Comparison of ENCODE assay signal across 12 cellular contexts in the genomic region with DNA sequence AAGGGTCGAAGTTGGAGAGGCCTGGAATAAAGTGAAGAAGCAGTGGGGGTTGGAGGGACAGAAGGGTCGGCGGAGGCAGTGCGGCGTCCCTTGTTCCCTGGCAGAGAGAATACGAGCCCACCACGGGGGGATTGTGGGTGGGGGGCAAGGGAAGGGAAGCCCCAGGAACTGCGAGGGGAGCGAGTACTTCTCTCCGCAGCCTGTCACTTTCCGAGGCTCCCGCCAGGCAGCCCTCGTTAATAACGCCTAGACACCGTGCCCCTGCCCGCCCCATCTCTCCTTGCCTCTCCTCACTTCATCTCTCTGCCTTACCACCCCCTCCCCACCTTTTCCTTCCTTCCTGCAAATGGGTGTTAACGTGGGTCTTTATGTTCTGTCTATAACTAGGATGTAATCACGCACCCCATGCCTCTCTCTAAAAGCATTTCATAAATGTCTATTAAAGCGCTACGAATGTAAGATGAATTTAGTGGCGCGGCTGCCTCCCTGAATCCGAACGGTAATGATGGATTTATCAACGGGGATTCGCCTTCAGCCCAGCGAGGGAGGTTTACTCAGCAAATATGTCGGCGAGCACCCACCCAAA. TPM values are rescaled to one million over a fixed set of nuclear protein-coding genes. Genes with fewer than 3 reads are reported as not detected.
DNase-seq lines count a peak whose midpoint lies in the region; ATAC-seq and TF ChIP-seq lines count a peak whose summit lies in the region.
"Had no signal": no experiment of that assay in that cellular context is flagged by ENCODE, and none has a peak within 500 bp of the region (broad histone marks: within the 10 kb centered on the region; RNA-seq: fewer than 3 reads in every experiment).

No MANE protein-coding gene starts in this region.

- ATAC-seq in left lobe of liver (no peak), HG02763 (IDR thresholded peaks at IDR 0.05; ENCODE audit: unreplicated experiment) (no peak), GM21786 (IDR thresholded peaks at IDR 0.05; ENCODE audit: unreplicated experiment) (no peak)

- DNase-seq in HFFc6, result no peak
- no peak for DNase-seq in chondrocyte (ENCODE audit: low spot score)
- DNase-seq in left lobe of liver (ENCODE audit: low spot score), result peak; percentile 36
- DNase-seq in HAP-1 (ENCODE audit: low spot score in 2 of 2), result no peak
- DNase-seq in stimulated activated CD4-positive, alpha-beta T cell treated with anti-CD3 and anti-CD28 coated beads, Interleukin-4, amount 100 ng/mL, for 24 hours, result no peak
- DNase-seq: COR-L47; effector CD4-positive, alpha-beta T cell; NCI-H748 treated with DMSO at 0.1 percent for 48 hours had no signal

- in situ Hi-C loops in HAP-1 (cut with MboI; ENCODE audit: low sequenced_read_pairs), result loop anchor here (25.0 kb wide), 2 partner anchors 507 to 1082 kb away; no protein-coding TSS in a partner anchor

- peaks cover 41% of the 10 kb centered on the region for H3K4me1 ChIP-seq in HAP-1

- H3K27ac Mint-ChIP-seq in HFFc6 (peak overlapping the region; percentile 79), chondrocyte (ENCODE audit: unreplicated experiment) (peak overlapping the region; percentile 100)
- H3K27ac Mint-ChIP-seq: T-helper 2 cell treated with Interferon-gamma antibody and Interleukin-4, amounts not matched to agents 5 μg/mL and 100 μg/mL, for 36 hours had no signal

- TF ChIP-seq CTCF in HFFc6 (IDR thresholded peaks at IDR 0.05) (no peak), chondrocyte (IDR thresholded peaks at IDR 0.05) (no peak)

- no peaks in the 10 kb centered on the region for H3K9me3 Mint-ChIP-seq in HFFc6
- no peaks in the 10 kb centered on the region for H3K9me3 Mint-ChIP-seq in chondrocyte (ENCODE audit: low read depth)
- H3K9me3 Mint-ChIP-seq: T-helper 2 cell treated with Interferon-gamma antibody and Interleukin-4, amounts not matched to agents 5 μg/mL and 100 μg/mL, for 36 hours had no signal

- H3K27me3 ChIP-seq in HAP-1 (ENCODE audit: low read depth), result no peaks in the 10 kb centered on the region

- no peaks in the 10 kb centered on the region for H3K9me3 ChIP-seq in HAP-1

- peak overlapping the region in 14 of 21 experiments; percentile 37 to 95 (median 84) for H3K27ac ChIP-seq in skin epidermis

- no peak overlapping the region for H3K4me3 Mint-ChIP-seq in HFFc6
- peak overlapping the region; percentile 92 for H3K4me3 Mint-ChIP-seq in chondrocyte (ENCODE audit: unreplicated experiment)
- H3K4me3 Mint-ChIP-seq: T-helper 2 cell treated with Interferon-gamma antibody and Interleukin-4, amounts not matched to agents 5 μg/mL and 100 μg/mL, for 36 hours had no signal

- H3K4me1 Mint-ChIP-seq in HFFc6 (ENCODE audit: low read depth) (peaks cover 94% of the 10 kb centered on the region), chondrocyte (ENCODE audit: low read depth) (peaks cover 96% of the 10 kb centered on the region)

- no peak overlapping the region for H3K4me3 ChIP-seq in skin epidermis
- H3K4me3 ChIP-seq in HAP-1, result no peak overlapping the region

- peaks cover 9% of the 10 kb centered on the region; the same call in 1 of the 2 replicates for H3K36me3 ChIP-seq in HAP-1 (replicated peaks)

- H3K36me3 Mint-ChIP-seq in HFFc6 (ENCODE audit: low read depth) (peaks cover 67% of the 10 kb centered on the region), chondrocyte (ENCODE audit: low read depth) (peaks cover 31% of the 10 kb centered on the region)

- H3K27me3 Mint-ChIP-seq in HFFc6 (ENCODE audit: insufficient read depth) (peaks cover 10% of the 10 kb centered on the region), chondrocyte (ENCODE audit: low read depth) (no peaks in the 10 kb centered on the region)

RNA-seq across cellular contexts. Expression of a gene that starts 13.7 kb away (rescaled TPM):
- 100 to 1,000 TPM; 120 to 168 (median 142) TPM for total RNA-seq in HFFc6 (2021; fragmentation: NEBNext Ultra II Directional; extraction: Animal tissue kit (Norgen Biotek cat#: 25700))
- 151 to 169 TPM (median 167 TPM) in 3 replicates for total RNA-seq in chondrocyte
- total RNA-seq in left lobe of liver, result 37.0 TPM
